Comparison of ENCODE assay signal across 7 cellular contexts in genomic region chr7:91515961-91516360, GRCh38.
"Had no signal": no experiment of that assay in that cellular context is flagged by ENCODE, and none has a peak within 500 bp of the region (broad histone marks: within the 10 kb centered on the region; RNA-seq: fewer than 3 reads in every experiment).

No MANE protein-coding gene starts in this region.

- H3K36me3 ChIP-seq: HAP-1 had no signal

- DNase-seq: GM23248, GOT3, H7, HFFc6, KBM-7 had no signal

- H3K4me3 ChIP-seq: GM23248, HAP-1 had no signal

- FAIRE-seq: HepG2 had no signal
